Comparison of ENCODE assay signal across 9 cellular contexts in the genomic region with DNA sequence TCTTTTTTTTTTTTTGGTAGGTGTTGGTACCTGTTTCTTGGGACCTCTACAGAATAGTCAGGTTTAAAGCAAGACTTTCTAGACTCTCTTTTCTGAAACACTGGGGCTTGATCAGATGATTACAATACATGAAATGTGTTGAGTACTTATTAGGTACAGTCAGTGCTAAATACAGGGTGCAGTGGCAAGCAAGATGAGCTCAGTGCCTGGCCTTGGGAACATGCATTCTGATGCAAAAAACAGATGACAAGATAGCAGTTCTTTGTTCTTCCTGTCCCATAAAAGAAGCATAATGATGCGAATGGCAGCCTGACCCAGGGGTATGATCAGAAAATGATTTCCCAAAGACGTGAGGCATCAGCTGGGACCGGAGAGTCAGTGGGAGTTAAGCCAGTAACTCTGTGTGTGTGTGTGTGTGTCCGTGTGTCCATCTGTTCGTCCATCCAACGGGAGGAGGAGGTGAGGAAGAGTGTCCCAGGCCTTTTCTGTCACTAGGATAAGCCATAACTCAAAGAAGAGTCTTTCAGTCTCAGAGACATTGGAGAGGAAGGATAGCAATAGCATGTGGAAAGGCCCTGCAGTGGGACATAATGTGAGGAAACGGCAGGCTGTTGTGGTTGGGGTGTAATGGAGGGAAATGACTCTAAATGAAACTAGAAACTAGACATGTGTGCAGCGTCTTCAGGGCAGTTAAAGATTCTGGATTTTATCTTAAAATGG. TPM values are rescaled to one million over a fixed set of nuclear protein-coding genes. Genes with fewer than 3 reads are reported as not detected.
A peak's percentile ranks its signal among the peaks of the same experiment; 100 is the strongest.
DNase-seq lines count a peak whose midpoint lies in the region; ATAC-seq and TF ChIP-seq lines count a peak whose summit lies in the region.
"Had no signal": no experiment of that assay in that cellular context is flagged by ENCODE, and none has a peak within 500 bp of the region (broad histone marks: within the 10 kb centered on the region; RNA-seq: fewer than 3 reads in every experiment).

No MANE protein-coding gene starts in this region.

- H3K27ac ChIP-seq in tibial nerve = no peak overlapping the region
- H3K27ac ChIP-seq: VCaP had no signal

- H3K4me3 ChIP-seq in tibial nerve = no peak overlapping the region

- H3K27me3 ChIP-seq in tibial nerve = no peaks in the 10 kb centered on the region

- H3K9me3 Mint-ChIP-seq in dendritic cell treated with granulocyte-macrophage colony-stimulating factor and Interleukin-4, amounts not matched to agents 40 ng/mL and 50 ng/mL, for 4 days = no peaks in the 10 kb centered on the region

- H3K36me3 ChIP-seq in tibial nerve = no peaks in the 10 kb centered on the region

- DNase-seq in GM13976 (ENCODE audit: low spot score) (peak; percentile 11), tibial nerve (ENCODE audit: low spot score in 2 of 2) (no peak), HuH-7 (ENCODE audit: low spot score) (no peak), DMS53 treated with DMSO at 0.1 percent for 48 hours (lab: John Stamatoyannopoulos, UW; ENCODE audit: unreplicated experiment) (no peak)
- DNase-seq in effector CD4-positive, alpha-beta T cell = no peak

- no peaks in the 10 kb centered on the region for H3K27me3 Mint-ChIP-seq in dendritic cell treated with granulocyte-macrophage colony-stimulating factor and Interleukin-4, amounts not matched to agents 40 ng/mL and 50 ng/mL, for 4 days

- in situ Hi-C loops in GM13976 (cut with MboI; ENCODE audit: low sequenced_read_pairs, unreplicated experiment) = no loop called here

- peaks cover 26% of the 10 kb centered on the region for H3K4me1 Mint-ChIP-seq in dendritic cell treated with granulocyte-macrophage colony-stimulating factor and Interleukin-4, amounts not matched to agents 40 ng/mL and 50 ng/mL, for 4 days (ENCODE audit: low read depth)

- TF ChIP-seq POLR2A in tibial nerve (IDR thresholded peaks at IDR 0.05) = no peak

- intact Hi-C loops in dendritic cell treated with granulocyte-macrophage colony-stimulating factor and Interleukin-4, amounts not matched to agents 40 ng/mL and 50 ng/mL, for 4 days (cut with micrococcal nuclease) = no loop called here

- H3K4me3 Mint-ChIP-seq in dendritic cell treated with granulocyte-macrophage colony-stimulating factor and Interleukin-4, amounts not matched to agents 40 ng/mL and 50 ng/mL, for 4 days = no peak overlapping the region

- no peaks in the 10 kb centered on the region for H3K9me3 ChIP-seq in tibial nerve

- ATAC-seq in GM21381 (IDR thresholded peaks at IDR 0.05; ENCODE audit: unreplicated experiment) (peak; percentile 97), HG03460 (IDR thresholded peaks at IDR 0.05; ENCODE audit: unreplicated experiment) (peak; percentile 96)

- H3K36me3 Mint-ChIP-seq in dendritic cell treated with granulocyte-macrophage colony-stimulating factor and Interleukin-4, amounts not matched to agents 40 ng/mL and 50 ng/mL, for 4 days (ENCODE audit: low read depth) = no peaks in the 10 kb centered on the region

- WGBS in tibial nerve, 2 donors = 66 to 78% methylated on average over 8 of the region's 8 CpGs

- peak overlapping the region; percentile 26 for H3K27ac Mint-ChIP-seq in dendritic cell treated with granulocyte-macrophage colony-stimulating factor and Interleukin-4, amounts not matched to agents 40 ng/mL and 50 ng/mL, for 4 days

- H3K4me1 ChIP-seq in tibial nerve = no peaks in the 10 kb centered on the region

- TF ChIP-seq CTCF in GM13976 (IDR thresholded peaks at IDR 0.05; ENCODE audit: borderline replicate concordance, control extremely low read depth, extremely low read depth, insufficient read depth, missing control alignments) (no peak), tibial nerve (IDR thresholded peaks at IDR 0.05) (no peak)

- TF ChIP-seq EP300 in tibial nerve (IDR thresholded peaks at IDR 0.05) = no peak

RNA-seq across cellular contexts. Expression of gene SLAIN1, which starts 32.2 kb away (rescaled TPM):
- 10 to 100 TPM in 1 of 4 donors, 1 to 10 TPM in 3; 2.8 to 13.5 (median 5.0) TPM for total RNA-seq in tibial nerve
